Comparison of ENCODE assay signal across 1 cellular context in genomic region chr20:63354636-63355385, GRCh38.
A peak's percentile ranks its signal among the peaks of the same experiment; 100 is the strongest.
TF ChIP-seq lines count a peak whose summit lies in the region.

No MANE protein-coding gene starts in this region.

TF ChIP-seq in K562, 482 proteins besides CTCF, POLR2A, EP300 and RAD21:
- TF ChIP-seq ZNF12 (CRISPR knock-in tag; IDR thresholded peaks at IDR 0.05) (no peak), HSF4 (CRISPR knock-in tag; IDR thresholded peaks at IDR 0.05; ENCODE audit: borderline replicate concordance) (no peak), RREB1 (CRISPR knock-in tag; IDR thresholded peaks at IDR 0.05) (no peak), ZHX1 (conservative IDR thresholded peaks at IDR 0.05; ENCODE audit: low read length) (no peak), CUX1 (CRISPR knock-in tag; IDR thresholded peaks at IDR 0.05) (no peak), ZNF436 (CRISPR knock-in tag; IDR thresholded peaks at IDR 0.05) (no peak), RBBP5 (IDR thresholded peaks at IDR 0.05; ENCODE audit: borderline replicate concordance, insufficient read depth, low read length, poor library complexity, severe bottlenecking) (no peak), ZNF263 (CRISPR knock-in tag; IDR thresholded peaks at IDR 0.05; ENCODE audit: borderline replicate concordance) (peak; percentile 49; the same call in 1 of the 2 replicates)
TF ChIP-seq in K562: peak in this region for 1.
